ENCODE assay signal across 12 cellular contexts in genomic region chr7:55567495-55568070, GRCh38. TPM values are rescaled to one million over a fixed set of nuclear protein-coding genes. Genes with fewer than 3 reads are reported as not detected.
DNase-seq lines count a peak whose midpoint lies in the region; ATAC-seq and TF ChIP-seq lines count a peak whose summit lies in the region.
"Had no signal": no experiment of that assay in that cellular context is flagged by ENCODE, and none has a peak within 500 bp of the region (broad histone marks: within the 10 kb centered on the region; RNA-seq: fewer than 3 reads in every experiment).

No MANE protein-coding gene starts in this region.

- no peaks in the 10 kb centered on the region for H3K27me3 ChIP-seq in KMS-11 (ENCODE audit: insufficient read depth, low read depth)
- no peaks in the 10 kb centered on the region for H3K27me3 ChIP-seq in psoas muscle (ENCODE audit: insufficient read depth in 3 of 3, low read length in 2 of 3)
- H3K27me3 ChIP-seq in gastrocnemius medialis, result no peaks in the 10 kb centered on the region

- H3K27ac ChIP-seq in KMS-11 (peak overlapping the region; percentile 54), psoas muscle (peak overlapping the region; percentile 53), gastrocnemius medialis (peak overlapping the region in 2 of 4 donors; percentile 8 to 28)
- H3K27ac ChIP-seq: A549 had no signal

- H3K4me2 ChIP-seq in KMS-11, result peak overlapping the region; percentile 98
- H3K4me2 ChIP-seq: A549 had no signal

- DNase-seq in NCI-H1417 (lab: John Stamatoyannopoulos, UW) (peak; percentile 8 to 59 (median 23)), NCI-H1417 treated with DMSO at 0.1 percent for 48 hours (lab: John Stamatoyannopoulos, UW) (no peak), psoas muscle (no peak), gastrocnemius medialis (no peak), NCI-H748 (lab: John Stamatoyannopoulos, UW; ENCODE audit: unreplicated experiment) (no peak)
- no peak for DNase-seq in activated T-helper 1 cell treated with anti-CD3 and anti-CD28 coated beads, Interleukin-12 subunit alpha, Interleukin-12 subunit beta, Interleukin-2, Interleukin-4 antibody, amounts not matched to agents 30 ng/mL and 10 ng/mL and 1 ng/mL, durations not matched to agents 14 hours and 24 hours and 36 hours (ENCODE audit: low spot score)
- DNase-seq in activated CD4-positive, CD25-positive, alpha-beta regulatory T cell treated with anti-CD3 and anti-CD28 coated beads, Interleukin-2, amount 50 U/mL, for 72 hours, result no peak
- DNase-seq: foreskin fibroblast, left ventricle myocardium superior, NCI-H226 had no signal

- H3K4me3 Mint-ChIP-seq in activated T-helper 1 cell treated with anti-CD3 and anti-CD28 coated beads, Interleukin-12 subunit alpha, Interleukin-12 subunit beta, Interleukin-2, Interleukin-4 antibody, amounts not matched to agents 30 ng/mL and 10 ng/mL and 1 ng/mL, durations not matched to agents 14 hours and 24 hours and 36 hours, result peak overlapping the region; percentile 91

- peaks cover 95% of the 10 kb centered on the region for H3K79me2 ChIP-seq in KMS-11 (ENCODE audit: insufficient read depth, low read depth)

- peak overlapping the region; percentile 74 for H3K27ac Mint-ChIP-seq in activated T-helper 1 cell treated with anti-CD3 and anti-CD28 coated beads, Interleukin-12 subunit alpha, Interleukin-12 subunit beta, Interleukin-2, Interleukin-4 antibody, amounts not matched to agents 30 ng/mL and 10 ng/mL and 1 ng/mL, durations not matched to agents 14 hours and 24 hours and 36 hours

- peak overlapping the region; percentile 12; the same call in 1 of the 2 replicates for H3K9ac ChIP-seq in KMS-11

- WGBS in psoas muscle, 3 donors, result 21 to 58% (median 33%) methylated on average over 4 of the region's 4 CpGs

- in situ Hi-C loops in gastrocnemius medialis (cut with MboI; ENCODE audit: low sequenced_read_pairs in 4 of 4), result no loop called here

- ATAC-seq in psoas muscle, result no peak
- ATAC-seq in gastrocnemius medialis, result no peak
- ATAC-seq: A549, left ventricle myocardium superior had no signal

- H3K4me1 ChIP-seq in KMS-11 (ENCODE audit: low read depth, poor library complexity, severe bottlenecking), result peaks cover 79% of the 10 kb centered on the region
- H3K4me1 ChIP-seq in psoas muscle, result peaks cover 45% of the 10 kb centered on the region
- H3K4me1 ChIP-seq in gastrocnemius medialis, result peaks cover 51 to 62% of the 10 kb centered on the region in 2 donors

- TF ChIP-seq CTCF in KMS-11 (conservative IDR thresholded peaks at IDR 0.05; ENCODE audit: low read depth, low read length) (no peak), psoas muscle (IDR thresholded peaks at IDR 0.05) (no peak), gastrocnemius medialis (IDR thresholded peaks at IDR 0.05 in 4 of 5, conservative IDR thresholded peaks at IDR 0.05 in 1 of 5) (no peak)

- H3K9me3 ChIP-seq in psoas muscle (no peaks in the 10 kb centered on the region), gastrocnemius medialis (no peaks in the 10 kb centered on the region)
- H3K9me3 ChIP-seq: A549 had no signal

- H3K9me3 Mint-ChIP-seq in activated T-helper 1 cell treated with anti-CD3 and anti-CD28 coated beads, Interleukin-12 subunit alpha, Interleukin-12 subunit beta, Interleukin-2, Interleukin-4 antibody, amounts not matched to agents 30 ng/mL and 10 ng/mL and 1 ng/mL, durations not matched to agents 14 hours and 24 hours and 36 hours, result no peaks in the 10 kb centered on the region

- H3K36me3 ChIP-seq in KMS-11 (ENCODE audit: insufficient read depth) (no peaks in the 10 kb centered on the region), psoas muscle (ENCODE audit: insufficient read depth in 1 of 2, low read depth in 1 of 2) (no peaks in the 10 kb centered on the region), gastrocnemius medialis (no peaks in the 10 kb centered on the region)

- no peak overlapping the region for H3K4me3 ChIP-seq in KMS-11 (IDR thresholded peaks at IDR 0.05; ENCODE audit: insufficient read depth, low read depth, low read length)
- no peak overlapping the region for H3K4me3 ChIP-seq in psoas muscle
- H3K4me3 ChIP-seq in gastrocnemius medialis, result no peak overlapping the region
- H3K4me3 ChIP-seq: A549 had no signal

- no peaks in the 10 kb centered on the region for H3K27me3 Mint-ChIP-seq in activated T-helper 1 cell treated with anti-CD3 and anti-CD28 coated beads, Interleukin-12 subunit alpha, Interleukin-12 subunit beta, Interleukin-2, Interleukin-4 antibody, amounts not matched to agents 30 ng/mL and 10 ng/mL and 1 ng/mL, durations not matched to agents 14 hours and 24 hours and 36 hours (ENCODE audit: insufficient read depth)

- intact Hi-C loops in activated T-helper 1 cell treated with anti-CD3 and anti-CD28 coated beads, Interleukin-12 subunit alpha, Interleukin-12 subunit beta, Interleukin-2, Interleukin-4 antibody, amounts not matched to agents 30 ng/mL and 10 ng/mL and 1 ng/mL, durations not matched to agents 14 hours and 24 hours and 36 hours (cut with micrococcal nuclease), result loop anchor here (1.0 kb wide), 1 partner anchor 9 kb away; no protein-coding TSS in a partner anchor
- intact Hi-C loops in psoas muscle (cut with DNase I), result loop anchor here in 1 of 2 donors (2.0 kb wide), 1 partner anchor 13 kb away; no protein-coding TSS in a partner anchor
- intact Hi-C loops in gastrocnemius medialis (cut with DNase I; ENCODE audit: low total_unique reads), result no loop called here

- H3K4me1 Mint-ChIP-seq in activated T-helper 1 cell treated with anti-CD3 and anti-CD28 coated beads, Interleukin-12 subunit alpha, Interleukin-12 subunit beta, Interleukin-2, Interleukin-4 antibody, amounts not matched to agents 30 ng/mL and 10 ng/mL and 1 ng/mL, durations not matched to agents 14 hours and 24 hours and 36 hours (ENCODE audit: low read depth), result peaks cover 80% of the 10 kb centered on the region

- no peak overlapping the region for H2AFZ ChIP-seq in KMS-11 (ENCODE audit: low read depth)

- peaks cover 28% of the 10 kb centered on the region for H3K36me3 Mint-ChIP-seq in activated T-helper 1 cell treated with anti-CD3 and anti-CD28 coated beads, Interleukin-12 subunit alpha, Interleukin-12 subunit beta, Interleukin-2, Interleukin-4 antibody, amounts not matched to agents 30 ng/mL and 10 ng/mL and 1 ng/mL, durations not matched to agents 14 hours and 24 hours and 36 hours (ENCODE audit: low read depth)

- TF ChIP-seq POLR2A in gastrocnemius medialis (IDR thresholded peaks at IDR 0.05), result no peak

- peaks cover 35% of the 10 kb centered on the region for H4K20me1 ChIP-seq in KMS-11 (ENCODE audit: insufficient read depth)

RNA-seq across cellular contexts. Expression of gene VOPP1, which starts 4.7 kb away (rescaled TPM):
- total RNA-seq in activated T-helper 1 cell treated with anti-CD3 and anti-CD28 coated beads, Interleukin-12 subunit alpha, Interleukin-12 subunit beta, Interleukin-2, Interleukin-4 antibody, amounts not matched to agents 30 ng/mL and 10 ng/mL and 1 ng/mL, durations not matched to agents 14 hours and 24 hours and 36 hours, result 96.3 and 102 TPM in 2 replicates
- total RNA-seq in psoas muscle (10 to 100 TPM; 21.6 to 31.9 (median 30.5) TPM), gastrocnemius medialis (10 to 100 TPM; 17.3 to 27.9 (median 26.5) TPM)
- 10 to 100 TPM; 16.3 to 45.7 (median 19.5) TPM for polyA plus RNA-seq in psoas muscle

Comparison
In these comparisons a context has a peak if more than half of its experiments do, and no peak if none do; other contexts are left out.
1. DNase-seq: peak in NCI-H1417 (3 of 3); none in NCI-H1417 treated with DMSO at 0.1 percent for 48 hours (single experiment), activated T-helper 1 cell treated with anti-CD3 and anti-CD28 coated beads, Interleukin-12 subunit alpha, Interleukin-12 subunit beta, Interleukin-2, Interleukin-4 antibody, amounts not matched to agents 30 ng/mL and 10 ng/mL and 1 ng/mL, durations not matched to agents 14 hours and 24 hours and 36 hours (single experiment), psoas muscle (0 of 2), gastrocnemius medialis (0 of 2), NCI-H748 (single experiment) and activated CD4-positive, CD25-positive, alpha-beta regulatory T cell treated with anti-CD3 and anti-CD28 coated beads, Interleukin-2, amount 50 U/mL, for 72 hours (single experiment).